In genomic region chr11:62399172-62399867, GRCh38 we compare ENCODE assay signal across 10 cellular contexts. TPM values are rescaled to one million over a fixed set of nuclear protein-coding genes. Genes with fewer than 3 reads are reported as not detected.
DNase-seq lines count a peak whose midpoint lies in the region; ATAC-seq and TF ChIP-seq lines count a peak whose summit lies in the region.
"Had no signal": no experiment of that assay in that cellular context is flagged by ENCODE, and none has a peak within 500 bp of the region (broad histone marks: within the 10 kb centered on the region; RNA-seq: fewer than 3 reads in every experiment).

No MANE protein-coding gene starts in this region.

- no peaks in the 10 kb centered on the region for H3K9me2 ChIP-seq in PC-9 (ENCODE audit: insufficient read depth)

- CTCF ChIA-PET in activated naive CD4-positive, alpha-beta T cell treated with anti-CD3 and anti-CD28 coated beads, Interleukin-2, amount 10 ng/mL, durations not matched to agents 7 days and 5 days (lab: Charles Lee), result interaction anchor here (1.0 to 4.6 kb wide), 6 partner anchors 9 to 193 kb away, joined by 3 to 30 read pairs (median 5); no protein-coding TSS in a partner anchor
- CTCF ChIA-PET in naive thymus-derived CD4-positive, alpha-beta T cell (lab: Charles Lee), result interaction anchor here (0.6 to 2.3 kb wide), 6 partner anchors 9 to 297 kb away, joined by 3 to 8 read pairs (median 4); no protein-coding TSS in a partner anchor
- CTCF ChIA-PET in PC-9 (lab: Charles Lee), result no interaction called here

- H3K9me3 ChIP-seq in naive thymus-derived CD4-positive, alpha-beta T cell (ENCODE audit: control insufficient read depth in 2 of 3, low read length in 3 of 3), result no peaks in the 10 kb centered on the region
- no peaks in the 10 kb centered on the region for H3K9me3 ChIP-seq in PC-9 (ENCODE audit: insufficient read depth, low read depth)

- no TSS peak for BruUV-seq in PC-9 (replicated peaks; lab: Mats Ljungman, UMichigan)

- no peak for ATAC-seq in naive thymus-derived CD4-positive, alpha-beta T cell
- no peak for ATAC-seq in HG03520 (IDR thresholded peaks at IDR 0.05; ENCODE audit: unreplicated experiment)

- no peaks in the 10 kb centered on the region for H4K20me1 ChIP-seq in PC-9 (ENCODE audit: insufficient read depth)

- H3F3A ChIP-seq in PC-9 (ENCODE audit: insufficient read depth, low read depth), result peaks cover 10% of the 10 kb centered on the region; the same call in 1 of the 2 replicates

- peaks cover 61% of the 10 kb centered on the region for H3K4me1 Mint-ChIP-seq in activated naive CD4-positive, alpha-beta T cell treated with anti-CD3 and anti-CD28 coated beads, Interleukin-2, amount 10 ng/mL, durations not matched to agents 7 days and 5 days
- H3K4me1 Mint-ChIP-seq in naive thymus-derived CD4-positive, alpha-beta T cell, result peaks cover 27 to 65% (median 52%) of the 10 kb centered on the region in 7 donors
- peaks cover 48% of the 10 kb centered on the region for H3K4me1 Mint-ChIP-seq in type B pancreatic cell (ENCODE audit: unreplicated experiment)

- TF ChIP-seq CTCF in coronary artery (IDR thresholded peaks at IDR 0.05) (no peak), type B pancreatic cell (conservative IDR thresholded peaks at IDR 0.05) (no peak), PC-9 (conservative IDR thresholded peaks at IDR 0.05) (no peak)

- H3K79me2 ChIP-seq in PC-9 (ENCODE audit: low read depth), result no peaks in the 10 kb centered on the region

- H3K36me3 Mint-ChIP-seq in activated naive CD4-positive, alpha-beta T cell treated with anti-CD3 and anti-CD28 coated beads, Interleukin-2, amount 10 ng/mL, durations not matched to agents 7 days and 5 days, result no peaks in the 10 kb centered on the region
- peaks cover 0 to 2% (median 0%) of the 10 kb centered on the region in 5 donors for H3K36me3 Mint-ChIP-seq in naive thymus-derived CD4-positive, alpha-beta T cell
- no peaks in the 10 kb centered on the region for H3K36me3 Mint-ChIP-seq in type B pancreatic cell

- H3K9me3 Mint-ChIP-seq in activated naive CD4-positive, alpha-beta T cell treated with anti-CD3 and anti-CD28 coated beads, Interleukin-2, amount 10 ng/mL, durations not matched to agents 7 days and 5 days, result no peaks in the 10 kb centered on the region
- peaks cover 0 to 2% (median 0%) of the 10 kb centered on the region in 11 donors for H3K9me3 Mint-ChIP-seq in naive thymus-derived CD4-positive, alpha-beta T cell
- H3K9me3 Mint-ChIP-seq in type B pancreatic cell, result no peaks in the 10 kb centered on the region

- no peak overlapping the region for H3K27ac Mint-ChIP-seq in activated naive CD4-positive, alpha-beta T cell treated with anti-CD3 and anti-CD28 coated beads, Interleukin-2, amount 10 ng/mL, durations not matched to agents 7 days and 5 days
- H3K27ac Mint-ChIP-seq in naive thymus-derived CD4-positive, alpha-beta T cell, result peak overlapping the region; percentile 46 to 90 (median 75)
- peak overlapping the region; percentile 7 for H3K27ac Mint-ChIP-seq in type B pancreatic cell

- H3K4me3 ChIP-seq in coronary artery (peak overlapping the region; percentile 48), PC-9 (no peak overlapping the region)
- H3K4me3 ChIP-seq in naive thymus-derived CD4-positive, alpha-beta T cell (ENCODE audit: low read length), result no peak overlapping the region

- H3K27me3 ChIP-seq in naive thymus-derived CD4-positive, alpha-beta T cell (ENCODE audit: control insufficient read depth in 2 of 2, insufficient read depth in 2 of 2, low read length in 2 of 2), result no peaks in the 10 kb centered on the region
- no peaks in the 10 kb centered on the region for H3K27me3 ChIP-seq in PC-9 (ENCODE audit: insufficient read depth, low read depth)

- H3K27ac ChIP-seq in coronary artery, result peak overlapping the region; percentile 73 to 96
- peak overlapping the region; percentile 39 for H3K27ac ChIP-seq in naive thymus-derived CD4-positive, alpha-beta T cell (ENCODE audit: low read depth, low read length)
- H3K27ac ChIP-seq in PC-9, result no peak overlapping the region

- H3K4me3 Mint-ChIP-seq in activated naive CD4-positive, alpha-beta T cell treated with anti-CD3 and anti-CD28 coated beads, Interleukin-2, amount 10 ng/mL, durations not matched to agents 7 days and 5 days, result no peak overlapping the region
- peak overlapping the region in 7 of 10 donors; percentile 15 to 73 (median 48) for H3K4me3 Mint-ChIP-seq in naive thymus-derived CD4-positive, alpha-beta T cell
- no peak overlapping the region for H3K4me3 Mint-ChIP-seq in type B pancreatic cell

- no peak overlapping the region for H3K4me2 ChIP-seq in PC-9

- intact Hi-C loops in naive thymus-derived CD4-positive, alpha-beta T cell (cut with micrococcal nuclease), result no loop called here
- intact Hi-C loops in PC-9 (cut with micrococcal nuclease; ENCODE audit: unreplicated experiment), result loop anchor here (2.0 to 5.0 kb wide), 3 partner anchors 27 to 483 kb away; partner anchors contain the start of genes EML3, ROM1 and SLC3A2

- POLR2A ChIA-PET in naive thymus-derived CD4-positive, alpha-beta T cell (lab: Charles Lee), result interaction anchor here (0.6 to 1.6 kb wide), 8 partner anchors 58 to 456 kb away, joined by 3 to 7 read pairs (median 4); partner anchors contain the start of genes EEF1G, INTS5, TUT1 and WDR74
- POLR2A ChIA-PET in PC-9 (lab: Charles Lee; ENCODE audit: unreplicated experiment), result interaction anchor here (0.5 to 0.6 kb wide), 2 partner anchors 161 to 1563 kb away, joined by 3 to 5 read pairs; no protein-coding TSS in a partner anchor

- peaks cover 6% of the 10 kb centered on the region for H3K27me3 Mint-ChIP-seq in activated naive CD4-positive, alpha-beta T cell treated with anti-CD3 and anti-CD28 coated beads, Interleukin-2, amount 10 ng/mL, durations not matched to agents 7 days and 5 days
- no peaks in the 10 kb centered on the region for H3K27me3 Mint-ChIP-seq in naive thymus-derived CD4-positive, alpha-beta T cell
- no peaks in the 10 kb centered on the region for H3K27me3 Mint-ChIP-seq in type B pancreatic cell

- H3K36me3 ChIP-seq in naive thymus-derived CD4-positive, alpha-beta T cell (ENCODE audit: control insufficient read depth in 2 of 3, insufficient read depth in 3 of 3, low read length in 3 of 3), result no peaks in the 10 kb centered on the region
- H3K36me3 ChIP-seq in PC-9 (ENCODE audit: low read depth), result no peaks in the 10 kb centered on the region

- no peak overlapping the region for H2AFZ ChIP-seq in PC-9

- DNase-seq in activated naive CD4-positive, alpha-beta T cell treated with anti-CD3 and anti-CD28 coated beads, Interleukin-2, amount 10 ng/mL, durations not matched to agents 7 days and 5 days, result peak; percentile 35
- DNase-seq in activated naive CD4-positive, alpha-beta T cell treated with Interleukin-2 at 50 U/mL for 16 hours, result no peak
- peak; percentile 78 for DNase-seq in coronary artery (ENCODE audit: low spot score)
- peak in 4 of 9 donors; percentile 13 to 36 (median 20) for DNase-seq in naive thymus-derived CD4-positive, alpha-beta T cell
- DNase-seq in type B pancreatic cell (ENCODE audit: extremely low spot score, unreplicated experiment), result no peak
- no peak for DNase-seq in activated CD4-positive, CD25-positive, alpha-beta regulatory T cell treated with anti-CD3 and anti-CD28 coated beads, Interleukin-2, amount 50 U/mL, for 72 hours
- DNase-seq in PC-9, result no peak
- DNase-seq: GOT3 had no signal

- H3K4me1 ChIP-seq in naive thymus-derived CD4-positive, alpha-beta T cell (ENCODE audit: control insufficient read depth in 2 of 2, insufficient read depth in 2 of 2, low read length in 2 of 2), result peaks cover 18 to 44% of the 10 kb centered on the region in 2 donors
- peaks cover 13% of the 10 kb centered on the region for H3K4me1 ChIP-seq in PC-9 (replicated peaks; ENCODE audit: insufficient read depth)

RNA-seq across cellular contexts. Expression of gene SCGB1A1, which starts 19.5 kb away (rescaled TPM):
- total RNA-seq in naive thymus-derived CD4-positive, alpha-beta T cell, result not detected
- not detected for polyA plus RNA-seq in naive thymus-derived CD4-positive, alpha-beta T cell
- total RNA-seq in type B pancreatic cell (ENCODE audit: low replicate concordance) (not detected in 2 replicates), PC-9 (2021) (not detected in 2 replicates)
- total RNA-seq: M059J had no signal

Comparison
In these comparisons a context has a peak if more than half of its experiments do, and no peak if none do; other contexts are left out.
1. DNase-seq: peak in activated naive CD4-positive, alpha-beta T cell treated with anti-CD3 and anti-CD28 coated beads, Interleukin-2, amount 10 ng/mL, durations not matched to agents 7 days and 5 days (single experiment) and coronary artery (single experiment); none in activated naive CD4-positive, alpha-beta T cell treated with Interleukin-2 at 50 U/mL for 16 hours (single experiment), type B pancreatic cell (single experiment), activated CD4-positive, CD25-positive, alpha-beta regulatory T cell treated with anti-CD3 and anti-CD28 coated beads, Interleukin-2, amount 50 U/mL, for 72 hours (single experiment) and PC-9 (0 of 2).
2. H3K4me3 Mint-ChIP-seq: peak in naive thymus-derived CD4-positive, alpha-beta T cell (7 of 10); none in activated naive CD4-positive, alpha-beta T cell treated with anti-CD3 and anti-CD28 coated beads, Interleukin-2, amount 10 ng/mL, durations not matched to agents 7 days and 5 days (single experiment) and type B pancreatic cell (single experiment).